In genomic region chr1:226519135-226519534, GRCh38 we compare ENCODE assay signal across 23 cellular contexts. TPM values are rescaled to one million over a fixed set of nuclear protein-coding genes. Genes with fewer than 3 reads are reported as not detected.
DNase-seq lines count a peak whose midpoint lies in the region; ATAC-seq, FAIRE-seq and TF ChIP-seq lines count a peak whose summit lies in the region.
"Had no signal": no experiment of that assay in that cellular context is flagged by ENCODE, and none has a peak within 500 bp of the region (broad histone marks: within the 10 kb centered on the region; RNA-seq: fewer than 3 reads in every experiment).

No MANE protein-coding gene starts in this region.

- no peak overlapping the region for H3K4me3 Mint-ChIP-seq in endodermal cell
- H3K4me3 Mint-ChIP-seq in type B pancreatic cell = no peak overlapping the region
- H3K4me3 Mint-ChIP-seq: B cell; CD4-positive, CD25-positive, alpha-beta regulatory T cell; CD8-positive, alpha-beta T cell had no signal

- FAIRE-seq in HepG2 (lab: Jason Lieb, UNC) = no peak
- FAIRE-seq: A204.1, GM12878 had no signal

- intact Hi-C loops in HepG2 (cut with micrococcal nuclease; ENCODE audit: unreplicated experiment) = no loop called here
- intact Hi-C loops in right lobe of liver (cut with DNase I) = no loop called here

- H3K27ac ChIP-seq in HepG2 (ENCODE audit: extremely low read length, insufficient read depth, low read length) = no peak overlapping the region
- no peak overlapping the region for H3K27ac ChIP-seq in right lobe of liver
- H3K27ac ChIP-seq in endodermal cell (ENCODE audit: low read depth, low read length) = no peak overlapping the region
- H3K27ac ChIP-seq: 22Rv1, BLaER1, C4-2B had no signal

- H3K36me3 ChIP-seq in HepG2 (replicated peaks in 1 of 2; ENCODE audit: control insufficient read depth in 1 of 2, insufficient read depth in 2 of 2, low read length in 2 of 2) (no peaks in the 10 kb centered on the region), right lobe of liver (no peaks in the 10 kb centered on the region), endodermal cell (ENCODE audit: control insufficient read depth, insufficient read depth, low read length) (no peaks in the 10 kb centered on the region)
- H3K36me3 ChIP-seq: BLaER1 had no signal

- no peak for ATAC-seq in HepG2
- no peak for ATAC-seq in right lobe of liver
- no peak for ATAC-seq in GM18907 (IDR thresholded peaks at IDR 0.05; ENCODE audit: unreplicated experiment)
- ATAC-seq: CD8-positive, alpha-beta T cell; GM12878 had no signal

- H3K9me3 ChIP-seq in HepG2 (ENCODE audit: low read length) (no peaks in the 10 kb centered on the region), right lobe of liver (no peaks in the 10 kb centered on the region), endodermal cell (ENCODE audit: control insufficient read depth, low read length) (no peaks in the 10 kb centered on the region)
- H3K9me3 ChIP-seq: BLaER1, Caco-2 had no signal

- TF ChIP-seq CTCF in HepG2 (CRISPR knock-in tag; IDR thresholded peaks at IDR 0.05) (no peak), right lobe of liver (IDR thresholded peaks at IDR 0.05) (no peak), endodermal cell (conservative IDR thresholded peaks at IDR 0.05) (no peak), type B pancreatic cell (conservative IDR thresholded peaks at IDR 0.05) (no peak)

- no peaks in the 10 kb centered on the region for H3K9me3 Mint-ChIP-seq in endodermal cell
- H3K9me3 Mint-ChIP-seq in type B pancreatic cell = no peaks in the 10 kb centered on the region
- H3K9me3 Mint-ChIP-seq: CD4-positive, CD25-positive, alpha-beta regulatory T cell; CD8-positive, alpha-beta T cell had no signal

- DNase-seq in activated CD8-positive, alpha-beta memory T cell treated with anti-CD3 and anti-CD28 coated beads for 24 hours = peak; percentile 17
- DNase-seq in activated CD8-positive, alpha-beta memory T cell treated with anti-CD3 and anti-CD28 coated beads, Interleukin-2, amount 50 U/mL, for 4 hours = no peak
- no peak for DNase-seq in HepG2 (ENCODE audit: low spot score)
- DNase-seq in right lobe of liver = no peak
- DNase-seq in endodermal cell = peak; percentile 29
- DNase-seq in type B pancreatic cell (ENCODE audit: extremely low spot score, unreplicated experiment) = peak; percentile 31
- no peak for DNase-seq in DMS114 treated with DMSO at 0.1 percent for 48 hours (lab: John Stamatoyannopoulos, UW; ENCODE audit: unreplicated experiment)
- DNase-seq: Caco-2; CD4-positive, CD25-positive, alpha-beta regulatory T cell; EL; GDM1; GOT3; H7; HCEC 1CT had no signal

- POLR2A ChIA-PET in HepG2 (lab: Yijun Ruan, JAX) = no interaction called here

- in situ Hi-C loops in HepG2 (cut with HindIII; ENCODE audit: extremely low pct_ligation_motif_present, low pct_unique_long_range_greater_than_20kb) = no loop called here

- TF ChIP-seq EP300 in HepG2 (IDR thresholded peaks at IDR 0.05; ENCODE audit: low read depth in 2 of 2, low read length in 2 of 2) = no peak
- TF ChIP-seq EP300 in HepG2 (CRISPR knock-in tag; IDR thresholded peaks at IDR 0.05; ENCODE audit: borderline replicate concordance) = no peak

- H3K4me2 ChIP-seq in HepG2 (ENCODE audit: low read depth, low read length) = no peak overlapping the region
- H3K4me2 ChIP-seq: BLaER1 had no signal

- BruUV-seq in HepG2 (replicated peaks; lab: Mats Ljungman, UMichigan) = no TSS peak

- H3K4me1 Mint-ChIP-seq in endodermal cell = peaks cover 7% of the 10 kb centered on the region
- peaks cover 10% of the 10 kb centered on the region for H3K4me1 Mint-ChIP-seq in type B pancreatic cell (ENCODE audit: unreplicated experiment)
- H3K4me1 Mint-ChIP-seq: CD4-positive, CD25-positive, alpha-beta regulatory T cell had no signal

- H3K27me3 ChIP-seq in HepG2 (ENCODE audit: control insufficient read depth in 1 of 2, insufficient read depth in 2 of 2, low read length in 2 of 2) (peaks cover 0 to 5% of the 10 kb centered on the region in 2 experiments; a peak in 3 of 5 replicates), right lobe of liver (no peaks in the 10 kb centered on the region), endodermal cell (ENCODE audit: control insufficient read depth, insufficient read depth, low read length, poor library complexity, severe bottlenecking) (peaks cover 7% of the 10 kb centered on the region)
- H3K27me3 ChIP-seq: BLaER1 had no signal

- H3K27me3 Mint-ChIP-seq in endodermal cell (ENCODE audit: insufficient read depth) (peaks cover 23% of the 10 kb centered on the region), type B pancreatic cell (peaks cover 35% of the 10 kb centered on the region)

- TF ChIP-seq RAD21 in HepG2 (CRISPR knock-in tag; IDR thresholded peaks at IDR 0.05) = no peak

- no peak for TF ChIP-seq POLR2A in HepG2 (IDR thresholded peaks at IDR 0.05; ENCODE audit: insufficient read depth in 1 of 2, low read depth in 2 of 2, low read length in 2 of 2)
- TF ChIP-seq POLR2A in right lobe of liver (IDR thresholded peaks at IDR 0.05) = no peak

- no peaks in the 10 kb centered on the region for H3K79me2 ChIP-seq in HepG2 (ENCODE audit: insufficient read depth, low read length)

- H3K4me1 ChIP-seq in HepG2 (ENCODE audit: insufficient read depth, low read length) (no peaks in the 10 kb centered on the region), right lobe of liver (no peaks in the 10 kb centered on the region), endodermal cell (ENCODE audit: control insufficient read depth, insufficient read depth, low read length) (no peaks in the 10 kb centered on the region)
- H3K4me1 ChIP-seq: Caco-2 had no signal

- H3K36me3 Mint-ChIP-seq in endodermal cell (ENCODE audit: low read depth) (no peaks in the 10 kb centered on the region), type B pancreatic cell (no peaks in the 10 kb centered on the region)
- H3K36me3 Mint-ChIP-seq: CD4-positive, CD25-positive, alpha-beta regulatory T cell; CD8-positive, alpha-beta T cell had no signal

- H3K27ac Mint-ChIP-seq in endodermal cell (no peak overlapping the region), type B pancreatic cell (no peak overlapping the region)
- H3K27ac Mint-ChIP-seq: B cell; CD4-positive, CD25-positive, alpha-beta regulatory T cell; CD8-positive, alpha-beta T cell had no signal

- no peak overlapping the region for H2AFZ ChIP-seq in HepG2 (ENCODE audit: low read length)

- 80% methylated on average over 1 of the region's 1 CpG for WGBS in HepG2 (ENCODE audit: low lambda C conversion rate)
- WGBS in right lobe of liver (ENCODE audit: insufficient coverage, low coverage, low lambda C conversion rate, missing lambda C conversion rate) = 40% methylated on average over 1 of the region's 1 CpG
- 67 to 72% methylated on average over 1 of the region's 1 CpG for WGBS in endodermal cell (ENCODE audit: insufficient coverage in 1 of 2, insufficient read length in 1 of 2), 2 experiments

- H3K9ac ChIP-seq in HepG2 (ENCODE audit: insufficient read depth, low read depth, low read length) = no peak overlapping the region
- no peak overlapping the region for H3K9ac ChIP-seq in endodermal cell (ENCODE audit: extremely low read depth, low read length, poor library complexity, severe bottlenecking)
- H3K9ac ChIP-seq: BLaER1 had no signal

- CTCF ChIA-PET in HepG2 (lab: Yijun Ruan, JAX; ENCODE audit: low intra/inter-chr PET ratio, low total read pairs) = no interaction called here

- H4K20me1 ChIP-seq in HepG2 (ENCODE audit: insufficient read depth, low read length) = no peaks in the 10 kb centered on the region
- H4K20me1 ChIP-seq: BLaER1 had no signal

- H3K4me3 ChIP-seq in HepG2 (replicated peaks in 1 of 3; ENCODE audit: insufficient read depth in 1 of 3, low read depth in 2 of 3, low read length in 3 of 3) = no peak overlapping the region
- H3K4me3 ChIP-seq in right lobe of liver = no peak overlapping the region
- H3K4me3 ChIP-seq in endodermal cell (ENCODE audit: low read length) = no peak overlapping the region
- H3K4me3 ChIP-seq: BLaER1, GM12878 had no signal

TF ChIP-seq in HepG2, 621 proteins besides CTCF, POLR2A, EP300 and RAD21:
- TF ChIP-seq ZNF768 (CRISPR knock-in tag; IDR thresholded peaks at IDR 0.05) (peak; percentile 75), ZNF775 (CRISPR knock-in tag; IDR thresholded peaks at IDR 0.05; ENCODE audit: borderline replicate concordance) (no peak)

RNA-seq across cellular contexts. Expression of gene STUM, which starts 29.4 kb away (rescaled TPM):
- total RNA-seq in HepG2 (2016; rRNA removed; fragmentation: Illumina TruSeq; extraction: Trizol) (not detected in 2 replicates), right lobe of liver (under 1 TPM in 4 of 6 experiments, not detected in 2; 0.06 to 0.68 (median 0.13) TPM), endodermal cell (under 1 TPM; 0.04 to 0.20 TPM), type B pancreatic cell (ENCODE audit: low replicate concordance) (2.2 and 2.8 TPM in 2 replicates)
- total RNA-seq in HepG2 (2016; cell fraction: cytosol; rRNA removed; fragmentation: Illumina TruSeq; extraction: Trizol; ENCODE audit: low read depth) = not detected in 2 replicates
- not detected in 2 replicates for total RNA-seq in HepG2 (2016; cell fraction: insoluble cytoplasmic fraction; rRNA removed; fragmentation: Illumina TruSeq; extraction: Trizol)
- not detected in 2 replicates for total RNA-seq in HepG2 (2016; cell fraction: membrane; rRNA removed; fragmentation: Illumina TruSeq; extraction: Trizol)
- total RNA-seq in HepG2 (2016; cell fraction: nucleus; rRNA removed; fragmentation: Illumina TruSeq; extraction: Trizol) = not detected in 2 replicates
- not detected in 2 replicates for polyA plus RNA-seq in HepG2 (2011; rRNA removed)
- polyA plus RNA-seq in HepG2 (2011; cell fraction: cytosol; rRNA removed) = not detected in 2 replicates
- polyA plus RNA-seq in HepG2 (2011; cell fraction: nucleus; rRNA removed) = 0.02 TPM in 2 replicates
- polyA plus RNA-seq in HepG2 (2012) = 0.01 TPM in 1 of 2 replicates, not detected in the other
- polyA plus RNA-seq in HepG2 (2016; cell fraction: cytosol; fragmentation: Illumina TruSeq; extraction: Trizol; ENCODE audit: low read depth) = not detected in 2 replicates
- not detected in 2 replicates for polyA plus RNA-seq in HepG2 (2016; cell fraction: insoluble cytoplasmic fraction; fragmentation: Illumina TruSeq; extraction: Trizol; ENCODE audit: low read depth)
- polyA plus RNA-seq in HepG2 (2016; cell fraction: membrane; fragmentation: Illumina TruSeq; extraction: Trizol; ENCODE audit: low read depth) = not detected in 2 replicates
- not detected in 2 replicates for polyA plus RNA-seq in HepG2 (2016; cell fraction: nucleus; fragmentation: Illumina TruSeq; extraction: Trizol; ENCODE audit: insufficient read depth, low read depth)
- not detected in 2 replicates for polyA minus RNA-seq in HepG2 (2011; rRNA and poly(A)+ RNA removed; ENCODE audit: low replicate concordance)
- not detected in 2 replicates for polyA minus RNA-seq in HepG2 (2011; cell fraction: cytosol; rRNA and poly(A)+ RNA removed)
- 0.13 TPM in 1 of 2 replicates, not detected in the other for polyA minus RNA-seq in HepG2 (2011; cell fraction: nucleus; rRNA and poly(A)+ RNA removed)
- 1.4 TPM for polyA plus RNA-seq in endodermal cell (2013, experiment 1 of 2)
- 1.2 TPM for polyA plus RNA-seq in endodermal cell (2013, experiment 2 of 2)
- total RNA-seq: CD4-positive, CD25-positive, alpha-beta regulatory T cell; CD8-positive, alpha-beta T cell had no signal
- polyA plus RNA-seq: AG04450 had no signal

Comparison
In these comparisons a context has a peak if more than half of its experiments do, and no peak if none do; other contexts are left out.
1. DNase-seq: peak in activated CD8-positive, alpha-beta memory T cell treated with anti-CD3 and anti-CD28 coated beads for 24 hours (single experiment), endodermal cell (single experiment) and type B pancreatic cell (single experiment); none in activated CD8-positive, alpha-beta memory T cell treated with anti-CD3 and anti-CD28 coated beads, Interleukin-2, amount 50 U/mL, for 4 hours (single experiment), HepG2 (single experiment), right lobe of liver (0 of 3) and DMS114 treated with DMSO at 0.1 percent for 48 hours (single experiment).